In the genomic region with DNA sequence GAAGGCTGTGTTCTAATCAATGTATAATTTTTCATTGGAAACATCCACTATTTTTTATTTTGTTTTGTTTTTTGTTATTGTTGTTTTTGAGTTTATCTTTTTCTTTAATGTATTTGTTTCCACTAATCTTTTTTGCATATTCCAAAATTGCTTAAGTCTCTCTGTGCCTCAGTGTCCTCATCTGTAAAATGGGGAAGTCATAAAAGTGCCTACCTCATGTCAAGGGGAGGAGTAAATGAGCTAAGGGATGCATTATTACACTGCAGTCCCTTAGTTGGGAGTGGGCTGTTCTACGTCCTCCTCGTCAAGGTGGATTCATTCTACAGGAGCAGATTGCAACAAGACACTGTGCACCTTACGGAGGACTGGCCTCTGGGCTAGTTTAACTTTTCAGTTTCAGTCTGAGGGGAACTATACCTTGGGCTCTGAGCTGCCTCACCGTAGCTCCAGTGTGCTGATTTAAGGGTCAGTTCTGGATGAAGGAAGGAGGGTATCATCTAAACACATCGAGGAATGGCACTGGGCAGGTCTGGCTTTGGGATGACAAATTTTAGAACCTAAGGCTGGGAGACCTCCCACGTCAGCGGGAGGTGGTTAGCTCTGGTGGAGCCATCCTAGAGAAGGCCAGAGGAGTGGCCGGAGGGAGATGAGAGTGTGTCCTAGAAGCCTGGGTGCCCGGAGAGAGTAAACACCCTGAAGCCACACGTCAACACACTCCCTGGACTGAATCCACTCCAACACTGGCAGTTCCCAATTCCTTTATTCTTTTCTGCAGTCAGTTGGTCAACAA, we compare ENCODE assay signal across 1 cellular context.
TF ChIP-seq lines count a peak whose summit lies in the region.

No MANE protein-coding gene starts in this region.

TF ChIP-seq in K562, 482 proteins besides CTCF, POLR2A, EP300 and RAD21 (continued from another document):
- TF ChIP-seq, protein P1, sequence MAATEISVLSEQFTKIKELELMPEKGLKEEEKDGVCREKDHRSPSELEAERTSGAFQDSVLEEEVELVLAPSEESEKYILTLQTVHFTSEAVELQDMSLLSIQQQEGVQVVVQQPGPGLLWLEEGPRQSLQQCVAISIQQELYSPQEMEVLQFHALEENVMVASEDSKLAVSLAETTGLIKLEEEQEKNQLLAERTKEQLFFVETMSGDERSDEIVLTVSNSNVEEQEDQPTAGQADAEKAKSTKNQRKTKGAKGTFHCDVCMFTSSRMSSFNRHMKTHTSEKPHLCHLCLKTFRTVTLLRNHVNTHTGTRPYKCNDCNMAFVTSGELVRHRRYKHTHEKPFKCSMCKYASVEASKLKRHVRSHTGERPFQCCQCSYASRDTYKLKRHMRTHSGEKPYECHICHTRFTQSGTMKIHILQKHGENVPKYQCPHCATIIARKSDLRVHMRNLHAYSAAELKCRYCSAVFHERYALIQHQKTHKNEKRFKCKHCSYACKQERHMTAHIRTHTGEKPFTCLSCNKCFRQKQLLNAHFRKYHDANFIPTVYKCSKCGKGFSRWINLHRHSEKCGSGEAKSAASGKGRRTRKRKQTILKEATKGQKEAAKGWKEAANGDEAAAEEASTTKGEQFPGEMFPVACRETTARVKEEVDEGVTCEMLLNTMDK (IDR thresholded peaks at IDR 0.05; ENCODE audit: borderline replicate concordance, insufficient read depth, low read depth, low read length, poor library complexity, severe bottlenecking), result no peak
- TF ChIP-seq ZNF583 (CRISPR knock-in tag; IDR thresholded peaks at IDR 0.05), result no peak
- TF ChIP-seq KDM5B (IDR thresholded peaks at IDR 0.05; ENCODE audit: insufficient replicate concordance, low read depth, low read length), result no peak
- TF ChIP-seq LEF1 (IDR thresholded peaks at IDR 0.05), result no peak
- no peak for TF ChIP-seq TEAD1 (CRISPR knock-in tag; IDR thresholded peaks at IDR 0.05)
- TF ChIP-seq ZNF347 (CRISPR knock-in tag; IDR thresholded peaks at IDR 0.05; ENCODE audit: low read depth), result no peak
- TF ChIP-seq NCOA4 (IDR thresholded peaks at IDR 0.05; ENCODE audit: partially characterized antibody), result no peak
- TF ChIP-seq, protein P2, sequence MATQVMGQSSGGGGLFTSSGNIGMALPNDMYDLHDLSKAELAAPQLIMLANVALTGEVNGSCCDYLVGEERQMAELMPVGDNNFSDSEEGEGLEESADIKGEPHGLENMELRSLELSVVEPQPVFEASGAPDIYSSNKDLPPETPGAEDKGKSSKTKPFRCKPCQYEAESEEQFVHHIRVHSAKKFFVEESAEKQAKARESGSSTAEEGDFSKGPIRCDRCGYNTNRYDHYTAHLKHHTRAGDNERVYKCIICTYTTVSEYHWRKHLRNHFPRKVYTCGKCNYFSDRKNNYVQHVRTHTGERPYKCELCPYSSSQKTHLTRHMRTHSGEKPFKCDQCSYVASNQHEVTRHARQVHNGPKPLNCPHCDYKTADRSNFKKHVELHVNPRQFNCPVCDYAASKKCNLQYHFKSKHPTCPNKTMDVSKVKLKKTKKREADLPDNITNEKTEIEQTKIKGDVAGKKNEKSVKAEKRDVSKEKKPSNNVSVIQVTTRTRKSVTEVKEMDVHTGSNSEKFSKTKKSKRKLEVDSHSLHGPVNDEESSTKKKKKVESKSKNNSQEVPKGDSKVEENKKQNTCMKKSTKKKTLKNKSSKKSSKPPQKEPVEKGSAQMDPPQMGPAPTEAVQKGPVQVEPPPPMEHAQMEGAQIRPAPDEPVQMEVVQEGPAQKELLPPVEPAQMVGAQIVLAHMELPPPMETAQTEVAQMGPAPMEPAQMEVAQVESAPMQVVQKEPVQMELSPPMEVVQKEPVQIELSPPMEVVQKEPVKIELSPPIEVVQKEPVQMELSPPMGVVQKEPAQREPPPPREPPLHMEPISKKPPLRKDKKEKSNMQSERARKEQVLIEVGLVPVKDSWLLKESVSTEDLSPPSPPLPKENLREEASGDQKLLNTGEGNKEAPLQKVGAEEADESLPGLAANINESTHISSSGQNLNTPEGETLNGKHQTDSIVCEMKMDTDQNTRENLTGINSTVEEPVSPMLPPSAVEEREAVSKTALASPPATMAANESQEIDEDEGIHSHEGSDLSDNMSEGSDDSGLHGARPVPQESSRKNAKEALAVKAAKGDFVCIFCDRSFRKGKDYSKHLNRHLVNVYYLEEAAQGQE (CRISPR knock-in tag; IDR thresholded peaks at IDR 0.05; ENCODE audit: low read depth), result no peak
- TF ChIP-seq ZBTB7A (IDR thresholded peaks at IDR 0.05; ENCODE audit: borderline replicate concordance, control insufficient read depth, low read depth, low read length), result no peak
- TF ChIP-seq HDGF (IDR thresholded peaks at IDR 0.05), result no peak
- peak; percentile 80 for TF ChIP-seq BCOR (IDR thresholded peaks at IDR 0.05)
- TF ChIP-seq MTA1 (IDR thresholded peaks at IDR 0.05; ENCODE audit: borderline replicate concordance), result no peak
- no peak for TF ChIP-seq GTF2F1 (IDR thresholded peaks at IDR 0.05; ENCODE audit: low read depth, low read length)
- no peak for TF ChIP-seq FIP1L1 (IDR thresholded peaks at IDR 0.05; ENCODE audit: low read depth, low read length, poor library complexity, severe bottlenecking)
- TF ChIP-seq EZH2 (IDR thresholded peaks at IDR 0.05; ENCODE audit: borderline replicate concordance, low read depth, low read length), result no peak
- TF ChIP-seq RFX5 (IDR thresholded peaks at IDR 0.05; ENCODE audit: low read depth, low read length), result no peak
- TF ChIP-seq, protein P3, sequence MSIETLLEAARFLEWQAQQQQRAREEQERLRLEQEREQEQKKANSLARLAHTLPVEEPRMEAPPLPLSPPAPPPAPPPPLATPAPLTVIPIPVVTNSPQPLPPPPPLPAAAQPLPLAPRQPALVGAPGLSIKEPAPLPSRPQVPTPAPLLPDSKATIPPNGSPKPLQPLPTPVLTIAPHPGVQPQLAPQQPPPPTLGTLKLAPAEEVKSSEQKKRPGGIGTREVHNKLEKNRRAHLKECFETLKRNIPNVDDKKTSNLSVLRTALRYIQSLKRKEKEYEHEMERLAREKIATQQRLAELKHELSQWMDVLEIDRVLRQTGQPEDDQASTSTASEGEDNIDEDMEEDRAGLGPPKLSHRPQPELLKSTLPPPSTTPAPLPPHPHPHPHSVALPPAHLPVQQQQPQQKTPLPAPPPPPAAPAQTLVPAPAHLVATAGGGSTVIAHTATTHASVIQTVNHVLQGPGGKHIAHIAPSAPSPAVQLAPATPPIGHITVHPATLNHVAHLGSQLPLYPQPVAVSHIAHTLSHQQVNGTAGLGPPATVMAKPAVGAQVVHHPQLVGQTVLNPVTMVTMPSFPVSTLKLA (conservative IDR thresholded peaks at IDR 0.05), result no peak
- TF ChIP-seq KDM2B (CRISPR knock-in tag; IDR thresholded peaks at IDR 0.05), result no peak
- TF ChIP-seq SPI1 (IDR thresholded peaks at IDR 0.05; ENCODE audit: borderline replicate concordance, low read depth, low read length), result 0 out of 2 replicates have a peak, but pooled peaks have one; percentile 6
- TF ChIP-seq RBM25 (IDR thresholded peaks at IDR 0.05; ENCODE audit: low read depth, low read length, severe bottlenecking), result peak; percentile 76
- no peak for TF ChIP-seq TARDBP (IDR thresholded peaks at IDR 0.05)
- TF ChIP-seq YY1 (IDR thresholded peaks at IDR 0.05; ENCODE audit: borderline replicate concordance in 1 of 3, control insufficient read depth in 1 of 3, extremely low read depth in 1 of 3, insufficient read depth in 3 of 3, insufficient read length in 1 of 3, insufficient replicate concordance in 2 of 3, low read depth in 1 of 3, low read length in 2 of 3), result no peak
- TF ChIP-seq KDM1A (IDR thresholded peaks at IDR 0.05), result peak in 1 of 2 experiments; percentile 31; a peak in 1 of 4 replicates
- no peak for TF ChIP-seq BACH1 (tag; IDR thresholded peaks at IDR 0.05)
- TF ChIP-seq ZNF121 (CRISPR knock-in tag; conservative IDR thresholded peaks at IDR 0.05), result no peak
- TF ChIP-seq, protein P4, sequence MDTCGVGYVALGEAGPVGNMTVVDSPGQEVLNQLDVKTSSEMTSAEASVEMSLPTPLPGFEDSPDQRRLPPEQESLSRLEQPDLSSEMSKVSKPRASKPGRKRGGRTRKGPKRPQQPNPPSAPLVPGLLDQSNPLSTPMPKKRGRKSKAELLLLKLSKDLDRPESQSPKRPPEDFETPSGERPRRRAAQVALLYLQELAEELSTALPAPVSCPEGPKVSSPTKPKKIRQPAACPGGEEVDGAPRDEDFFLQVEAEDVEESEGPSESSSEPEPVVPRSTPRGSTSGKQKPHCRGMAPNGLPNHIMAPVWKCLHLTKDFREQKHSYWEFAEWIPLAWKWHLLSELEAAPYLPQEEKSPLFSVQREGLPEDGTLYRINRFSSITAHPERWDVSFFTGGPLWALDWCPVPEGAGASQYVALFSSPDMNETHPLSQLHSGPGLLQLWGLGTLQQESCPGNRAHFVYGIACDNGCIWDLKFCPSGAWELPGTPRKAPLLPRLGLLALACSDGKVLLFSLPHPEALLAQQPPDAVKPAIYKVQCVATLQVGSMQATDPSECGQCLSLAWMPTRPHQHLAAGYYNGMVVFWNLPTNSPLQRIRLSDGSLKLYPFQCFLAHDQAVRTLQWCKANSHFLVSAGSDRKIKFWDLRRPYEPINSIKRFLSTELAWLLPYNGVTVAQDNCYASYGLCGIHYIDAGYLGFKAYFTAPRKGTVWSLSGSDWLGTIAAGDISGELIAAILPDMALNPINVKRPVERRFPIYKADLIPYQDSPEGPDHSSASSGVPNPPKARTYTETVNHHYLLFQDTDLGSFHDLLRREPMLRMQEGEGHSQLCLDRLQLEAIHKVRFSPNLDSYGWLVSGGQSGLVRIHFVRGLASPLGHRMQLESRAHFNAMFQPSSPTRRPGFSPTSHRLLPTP (IDR thresholded peaks at IDR 0.05; ENCODE audit: borderline replicate concordance, extremely low read depth, insufficient read length), result no peak
- TF ChIP-seq, protein P5, sequence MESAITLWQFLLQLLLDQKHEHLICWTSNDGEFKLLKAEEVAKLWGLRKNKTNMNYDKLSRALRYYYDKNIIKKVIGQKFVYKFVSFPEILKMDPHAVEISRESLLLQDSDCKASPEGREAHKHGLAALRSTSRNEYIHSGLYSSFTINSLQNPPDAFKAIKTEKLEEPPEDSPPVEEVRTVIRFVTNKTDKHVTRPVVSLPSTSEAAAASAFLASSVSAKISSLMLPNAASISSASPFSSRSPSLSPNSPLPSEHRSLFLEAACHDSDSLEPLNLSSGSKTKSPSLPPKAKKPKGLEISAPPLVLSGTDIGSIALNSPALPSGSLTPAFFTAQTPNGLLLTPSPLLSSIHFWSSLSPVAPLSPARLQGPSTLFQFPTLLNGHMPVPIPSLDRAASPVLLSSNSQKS (CRISPR knock-in tag; IDR thresholded peaks at IDR 0.05), result no peak
- no peak for TF ChIP-seq NUFIP1 (IDR thresholded peaks at IDR 0.05; ENCODE audit: partially characterized antibody)
- TF ChIP-seq ZNF354B (CRISPR knock-in tag; IDR thresholded peaks at IDR 0.05), result no peak
- TF ChIP-seq POLR3A (IDR thresholded peaks at IDR 0.05; ENCODE audit: borderline replicate concordance, extremely low read depth, insufficient read depth, insufficient read length), result no peak
- TF ChIP-seq SP1 (CRISPR knock-in tag; IDR thresholded peaks at IDR 0.05), result peak; percentile 9; the same call in 1 of the 2 replicates
- TF ChIP-seq ZBTB1 (CRISPR knock-in tag; IDR thresholded peaks at IDR 0.05; ENCODE audit: borderline replicate concordance, low read depth), result no peak
- no peak for TF ChIP-seq TSC22D4 (tag; IDR thresholded peaks at IDR 0.05)
- TF ChIP-seq, protein P6, sequence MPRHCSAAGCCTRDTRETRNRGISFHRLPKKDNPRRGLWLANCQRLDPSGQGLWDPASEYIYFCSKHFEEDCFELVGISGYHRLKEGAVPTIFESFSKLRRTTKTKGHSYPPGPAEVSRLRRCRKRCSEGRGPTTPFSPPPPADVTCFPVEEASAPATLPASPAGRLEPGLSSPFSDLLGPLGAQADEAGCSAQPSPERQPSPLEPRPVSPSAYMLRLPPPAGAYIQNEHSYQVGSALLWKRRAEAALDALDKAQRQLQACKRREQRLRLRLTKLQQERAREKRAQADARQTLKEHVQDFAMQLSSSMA (CRISPR knock-in tag; IDR thresholded peaks at IDR 0.05), result no peak
- TF ChIP-seq RBFOX2 (IDR thresholded peaks at IDR 0.05; ENCODE audit: low read depth, low read length), result no peak
- TF ChIP-seq SIN3B (IDR thresholded peaks at IDR 0.05; ENCODE audit: low read depth), result no peak
- TF ChIP-seq, protein P7, sequence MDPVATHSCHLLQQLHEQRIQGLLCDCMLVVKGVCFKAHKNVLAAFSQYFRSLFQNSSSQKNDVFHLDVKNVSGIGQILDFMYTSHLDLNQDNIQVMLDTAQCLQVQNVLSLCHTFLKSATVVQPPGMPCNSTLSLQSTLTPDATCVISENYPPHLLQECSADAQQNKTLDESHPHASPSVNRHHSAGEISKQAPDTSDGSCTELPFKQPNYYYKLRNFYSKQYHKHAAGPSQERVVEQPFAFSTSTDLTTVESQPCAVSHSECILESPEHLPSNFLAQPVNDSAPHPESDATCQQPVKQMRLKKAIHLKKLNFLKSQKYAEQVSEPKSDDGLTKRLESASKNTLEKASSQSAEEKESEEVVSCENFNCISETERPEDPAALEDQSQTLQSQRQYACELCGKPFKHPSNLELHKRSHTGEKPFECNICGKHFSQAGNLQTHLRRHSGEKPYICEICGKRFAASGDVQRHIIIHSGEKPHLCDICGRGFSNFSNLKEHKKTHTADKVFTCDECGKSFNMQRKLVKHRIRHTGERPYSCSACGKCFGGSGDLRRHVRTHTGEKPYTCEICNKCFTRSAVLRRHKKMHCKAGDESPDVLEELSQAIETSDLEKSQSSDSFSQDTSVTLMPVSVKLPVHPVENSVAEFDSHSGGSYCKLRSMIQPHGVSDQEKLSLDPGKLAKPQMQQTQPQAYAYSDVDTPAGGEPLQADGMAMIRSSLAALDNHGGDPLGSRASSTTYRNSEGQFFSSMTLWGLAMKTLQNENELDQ (CRISPR knock-in tag; IDR thresholded peaks at IDR 0.05; ENCODE audit: borderline replicate concordance), result no peak
- no peak for TF ChIP-seq CBX8 (IDR thresholded peaks at IDR 0.05; ENCODE audit: borderline replicate concordance, extremely low read depth, low read depth, low read length, poor library complexity, severe bottlenecking)
- TF ChIP-seq ADNP (tag; IDR thresholded peaks at IDR 0.05), result peak; percentile 81; the same call in 1 of the 2 replicates
- TF ChIP-seq, protein P8, sequence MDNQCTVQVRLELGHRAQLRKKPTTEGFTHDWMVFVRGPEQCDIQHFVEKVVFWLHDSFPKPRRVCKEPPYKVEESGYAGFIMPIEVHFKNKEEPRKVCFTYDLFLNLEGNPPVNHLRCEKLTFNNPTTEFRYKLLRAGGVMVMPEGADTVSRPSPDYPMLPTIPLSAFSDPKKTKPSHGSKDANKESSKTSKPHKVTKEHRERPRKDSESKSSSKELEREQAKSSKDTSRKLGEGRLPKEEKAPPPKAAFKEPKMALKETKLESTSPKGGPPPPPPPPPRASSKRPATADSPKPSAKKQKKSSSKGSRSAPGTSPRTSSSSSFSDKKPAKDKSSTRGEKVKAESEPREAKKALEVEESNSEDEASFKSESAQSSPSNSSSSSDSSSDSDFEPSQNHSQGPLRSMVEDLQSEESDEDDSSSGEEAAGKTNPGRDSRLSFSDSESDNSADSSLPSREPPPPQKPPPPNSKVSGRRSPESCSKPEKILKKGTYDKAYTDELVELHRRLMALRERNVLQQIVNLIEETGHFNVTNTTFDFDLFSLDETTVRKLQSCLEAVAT (IDR thresholded peaks at IDR 0.05), result no peak
TF ChIP-seq in K562: peak in this region for 6.
